ENCODE assay signal across 1 cellular context in the genomic region with DNA sequence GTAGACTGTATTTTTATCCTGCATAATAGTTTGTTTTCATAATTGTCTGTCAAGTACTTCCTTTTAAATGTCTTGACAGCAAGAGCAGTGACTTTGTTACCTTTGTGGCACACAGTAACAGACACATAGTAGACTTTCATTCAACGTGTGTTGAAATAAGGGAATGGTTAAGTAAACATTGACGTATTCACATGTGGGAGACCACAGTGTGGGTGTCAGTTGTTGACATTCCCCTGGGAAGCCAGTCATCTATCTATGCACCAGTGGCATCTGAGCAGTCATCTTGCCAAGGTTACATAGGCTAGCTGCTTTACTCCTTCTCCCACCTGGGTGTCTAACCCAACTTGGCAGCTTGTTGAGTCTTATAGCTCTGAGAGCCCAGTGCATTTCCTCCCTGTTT.
TF ChIP-seq lines count a peak whose summit lies in the region.

No MANE protein-coding gene starts in this region.

TF ChIP-seq in HepG2, 621 proteins besides CTCF, POLR2A, EP300 and RAD21 (continued from another document and continues in another):
- TF ChIP-seq, protein P1, sequence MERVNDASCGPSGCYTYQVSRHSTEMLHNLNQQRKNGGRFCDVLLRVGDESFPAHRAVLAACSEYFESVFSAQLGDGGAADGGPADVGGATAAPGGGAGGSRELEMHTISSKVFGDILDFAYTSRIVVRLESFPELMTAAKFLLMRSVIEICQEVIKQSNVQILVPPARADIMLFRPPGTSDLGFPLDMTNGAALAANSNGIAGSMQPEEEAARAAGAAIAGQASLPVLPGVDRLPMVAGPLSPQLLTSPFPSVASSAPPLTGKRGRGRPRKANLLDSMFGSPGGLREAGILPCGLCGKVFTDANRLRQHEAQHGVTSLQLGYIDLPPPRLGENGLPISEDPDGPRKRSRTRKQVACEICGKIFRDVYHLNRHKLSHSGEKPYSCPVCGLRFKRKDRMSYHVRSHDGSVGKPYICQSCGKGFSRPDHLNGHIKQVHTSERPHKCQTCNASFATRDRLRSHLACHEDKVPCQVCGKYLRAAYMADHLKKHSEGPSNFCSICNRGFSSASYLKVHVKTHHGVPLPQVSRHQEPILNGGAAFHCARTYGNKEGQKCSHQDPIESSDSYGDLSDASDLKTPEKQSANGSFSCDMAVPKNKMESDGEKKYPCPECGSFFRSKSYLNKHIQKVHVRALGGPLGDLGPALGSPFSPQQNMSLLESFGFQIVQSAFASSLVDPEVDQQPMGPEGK (CRISPR knock-in tag; IDR thresholded peaks at IDR 0.05): 0 out of 2 replicates have a peak, but pooled peaks have one; percentile 60
- TF ChIP-seq, protein P2, sequence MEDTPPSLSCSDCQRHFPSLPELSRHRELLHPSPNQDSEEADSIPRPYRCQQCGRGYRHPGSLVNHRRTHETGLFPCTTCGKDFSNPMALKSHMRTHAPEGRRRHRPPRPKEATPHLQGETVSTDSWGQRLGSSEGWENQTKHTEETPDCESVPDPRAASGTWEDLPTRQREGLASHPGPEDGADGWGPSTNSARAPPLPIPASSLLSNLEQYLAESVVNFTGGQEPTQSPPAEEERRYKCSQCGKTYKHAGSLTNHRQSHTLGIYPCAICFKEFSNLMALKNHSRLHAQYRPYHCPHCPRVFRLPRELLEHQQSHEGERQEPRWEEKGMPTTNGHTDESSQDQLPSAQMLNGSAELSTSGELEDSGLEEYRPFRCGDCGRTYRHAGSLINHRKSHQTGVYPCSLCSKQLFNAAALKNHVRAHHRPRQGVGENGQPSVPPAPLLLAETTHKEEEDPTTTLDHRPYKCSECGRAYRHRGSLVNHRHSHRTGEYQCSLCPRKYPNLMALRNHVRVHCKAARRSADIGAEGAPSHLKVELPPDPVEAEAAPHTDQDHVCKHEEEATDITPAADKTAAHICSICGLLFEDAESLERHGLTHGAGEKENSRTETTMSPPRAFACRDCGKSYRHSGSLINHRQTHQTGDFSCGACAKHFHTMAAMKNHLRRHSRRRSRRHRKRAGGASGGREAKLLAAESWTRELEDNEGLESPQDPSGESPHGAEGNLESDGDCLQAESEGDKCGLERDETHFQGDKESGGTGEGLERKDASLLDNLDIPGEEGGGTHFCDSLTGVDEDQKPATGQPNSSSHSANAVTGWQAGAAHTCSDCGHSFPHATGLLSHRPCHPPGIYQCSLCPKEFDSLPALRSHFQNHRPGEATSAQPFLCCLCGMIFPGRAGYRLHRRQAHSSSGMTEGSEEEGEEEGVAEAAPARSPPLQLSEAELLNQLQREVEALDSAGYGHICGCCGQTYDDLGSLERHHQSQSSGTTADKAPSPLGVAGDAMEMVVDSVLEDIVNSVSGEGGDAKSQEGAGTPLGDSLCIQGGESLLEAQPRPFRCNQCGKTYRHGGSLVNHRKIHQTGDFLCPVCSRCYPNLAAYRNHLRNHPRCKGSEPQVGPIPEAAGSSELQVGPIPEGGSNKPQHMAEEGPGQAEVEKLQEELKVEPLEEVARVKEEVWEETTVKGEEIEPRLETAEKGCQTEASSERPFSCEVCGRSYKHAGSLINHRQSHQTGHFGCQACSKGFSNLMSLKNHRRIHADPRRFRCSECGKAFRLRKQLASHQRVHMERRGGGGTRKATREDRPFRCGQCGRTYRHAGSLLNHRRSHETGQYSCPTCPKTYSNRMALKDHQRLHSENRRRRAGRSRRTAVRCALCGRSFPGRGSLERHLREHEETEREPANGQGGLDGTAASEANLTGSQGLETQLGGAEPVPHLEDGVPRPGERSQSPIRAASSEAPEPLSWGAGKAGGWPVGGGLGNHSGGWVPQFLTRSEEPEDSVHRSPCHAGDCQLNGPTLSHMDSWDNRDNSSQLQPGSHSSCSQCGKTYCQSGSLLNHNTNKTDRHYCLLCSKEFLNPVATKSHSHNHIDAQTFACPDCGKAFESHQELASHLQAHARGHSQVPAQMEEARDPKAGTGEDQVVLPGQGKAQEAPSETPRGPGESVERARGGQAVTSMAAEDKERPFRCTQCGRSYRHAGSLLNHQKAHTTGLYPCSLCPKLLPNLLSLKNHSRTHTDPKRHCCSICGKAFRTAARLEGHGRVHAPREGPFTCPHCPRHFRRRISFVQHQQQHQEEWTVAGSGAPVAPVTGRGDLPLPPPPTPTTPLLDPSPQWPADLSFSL (CRISPR knock-in tag; IDR thresholded peaks at IDR 0.05): peak; percentile 42; the same call in 1 of the 2 replicates
- TF ChIP-seq, protein P3, sequence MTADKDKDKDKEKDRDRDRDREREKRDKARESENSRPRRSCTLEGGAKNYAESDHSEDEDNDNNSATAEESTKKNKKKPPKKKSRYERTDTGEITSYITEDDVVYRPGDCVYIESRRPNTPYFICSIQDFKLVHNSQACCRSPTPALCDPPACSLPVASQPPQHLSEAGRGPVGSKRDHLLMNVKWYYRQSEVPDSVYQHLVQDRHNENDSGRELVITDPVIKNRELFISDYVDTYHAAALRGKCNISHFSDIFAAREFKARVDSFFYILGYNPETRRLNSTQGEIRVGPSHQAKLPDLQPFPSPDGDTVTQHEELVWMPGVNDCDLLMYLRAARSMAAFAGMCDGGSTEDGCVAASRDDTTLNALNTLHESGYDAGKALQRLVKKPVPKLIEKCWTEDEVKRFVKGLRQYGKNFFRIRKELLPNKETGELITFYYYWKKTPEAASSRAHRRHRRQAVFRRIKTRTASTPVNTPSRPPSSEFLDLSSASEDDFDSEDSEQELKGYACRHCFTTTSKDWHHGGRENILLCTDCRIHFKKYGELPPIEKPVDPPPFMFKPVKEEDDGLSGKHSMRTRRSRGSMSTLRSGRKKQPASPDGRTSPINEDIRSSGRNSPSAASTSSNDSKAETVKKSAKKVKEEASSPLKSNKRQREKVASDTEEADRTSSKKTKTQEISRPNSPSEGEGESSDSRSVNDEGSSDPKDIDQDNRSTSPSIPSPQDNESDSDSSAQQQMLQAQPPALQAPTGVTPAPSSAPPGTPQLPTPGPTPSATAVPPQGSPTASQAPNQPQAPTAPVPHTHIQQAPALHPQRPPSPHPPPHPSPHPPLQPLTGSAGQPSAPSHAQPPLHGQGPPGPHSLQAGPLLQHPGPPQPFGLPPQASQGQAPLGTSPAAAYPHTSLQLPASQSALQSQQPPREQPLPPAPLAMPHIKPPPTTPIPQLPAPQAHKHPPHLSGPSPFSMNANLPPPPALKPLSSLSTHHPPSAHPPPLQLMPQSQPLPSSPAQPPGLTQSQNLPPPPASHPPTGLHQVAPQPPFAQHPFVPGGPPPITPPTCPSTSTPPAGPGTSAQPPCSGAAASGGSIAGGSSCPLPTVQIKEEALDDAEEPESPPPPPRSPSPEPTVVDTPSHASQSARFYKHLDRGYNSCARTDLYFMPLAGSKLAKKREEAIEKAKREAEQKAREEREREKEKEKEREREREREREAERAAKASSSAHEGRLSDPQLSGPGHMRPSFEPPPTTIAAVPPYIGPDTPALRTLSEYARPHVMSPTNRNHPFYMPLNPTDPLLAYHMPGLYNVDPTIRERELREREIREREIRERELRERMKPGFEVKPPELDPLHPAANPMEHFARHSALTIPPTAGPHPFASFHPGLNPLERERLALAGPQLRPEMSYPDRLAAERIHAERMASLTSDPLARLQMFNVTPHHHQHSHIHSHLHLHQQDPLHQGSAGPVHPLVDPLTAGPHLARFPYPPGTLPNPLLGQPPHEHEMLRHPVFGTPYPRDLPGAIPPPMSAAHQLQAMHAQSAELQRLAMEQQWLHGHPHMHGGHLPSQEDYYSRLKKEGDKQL (CRISPR knock-in tag; IDR thresholded peaks at IDR 0.05; ENCODE audit: low read depth): 0 out of 2 replicates have a peak, but pooled peaks have one; percentile 30
- TF ChIP-seq CREM (IDR thresholded peaks at IDR 0.05) (peak; percentile 71; the same call in 1 of the 2 replicates), CREM (CRISPR knock-in tag; IDR thresholded peaks at IDR 0.05) (no peak), FOXA3 (CRISPR knock-in tag; IDR thresholded peaks at IDR 0.05) (peak; percentile 99), ZNF788 (CRISPR knock-in tag; IDR thresholded peaks at IDR 0.05; ENCODE audit: borderline replicate concordance) (0 out of 2 replicates have a peak, but pooled peaks have one; percentile 41), RXRB (CRISPR knock-in tag; IDR thresholded peaks at IDR 0.05; ENCODE audit: borderline replicate concordance) (peak; percentile 61; the same call in 1 of the 2 replicates), ZNF629 (CRISPR knock-in tag; conservative IDR thresholded peaks at IDR 0.05) (no peak), MYC (CRISPR knock-in tag; IDR thresholded peaks at IDR 0.05; ENCODE audit: borderline replicate concordance) (no peak), FOXJ3 (CRISPR knock-in tag; IDR thresholded peaks at IDR 0.05; ENCODE audit: borderline replicate concordance) (0 out of 2 replicates have a peak, but pooled peaks have one; percentile 42), TEAD3 (CRISPR knock-in tag; optimal IDR thresholded peaks at IDR 0.05; ENCODE audit: borderline replicate concordance) (peak; percentile 97), ZNF556 (CRISPR knock-in tag; IDR thresholded peaks at IDR 0.05; ENCODE audit: borderline replicate concordance) (peak; percentile 57; the same call in 1 of the 2 replicates), BCL6 (CRISPR knock-in tag; IDR thresholded peaks at IDR 0.05) (peak; percentile 85), CREB1 (IDR thresholded peaks at IDR 0.05) (peak; percentile 66), CREB1 (CRISPR knock-in tag; IDR thresholded peaks at IDR 0.05) (peak; percentile 80), ZNF337 (CRISPR knock-in tag; IDR thresholded peaks at IDR 0.05; ENCODE audit: borderline replicate concordance, low read depth) (0 out of 2 replicates have a peak, but pooled peaks have one; percentile 32), CEBPG (CRISPR knock-in tag; IDR thresholded peaks at IDR 0.05) (peak; percentile 84), MXD4 (CRISPR knock-in tag; IDR thresholded peaks at IDR 0.05) (peak; percentile 87; the same call in 1 of the 2 replicates), SALL1 (CRISPR knock-in tag; IDR thresholded peaks at IDR 0.05) (peak; percentile 22; the same call in 1 of the 2 replicates)
- TF ChIP-seq, protein P4, sequence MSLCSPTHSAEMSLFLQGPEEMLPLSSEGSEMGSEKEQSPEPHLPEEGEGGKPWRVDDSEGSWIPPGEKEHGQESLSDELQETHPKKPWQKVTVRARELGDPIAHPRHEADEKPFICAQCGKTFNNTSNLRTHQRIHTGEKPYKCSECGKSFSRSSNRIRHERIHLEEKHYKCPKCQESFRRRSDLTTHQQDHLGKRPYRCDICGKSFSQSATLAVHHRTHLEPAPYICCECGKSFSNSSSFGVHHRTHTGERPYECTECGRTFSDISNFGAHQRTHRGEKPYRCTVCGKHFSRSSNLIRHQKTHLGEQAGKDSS (CRISPR knock-in tag; IDR thresholded peaks at IDR 0.05; ENCODE audit: borderline replicate concordance, low read depth): peak; percentile 28; the same call in 1 of the 2 replicates
- TF ChIP-seq, protein P5, sequence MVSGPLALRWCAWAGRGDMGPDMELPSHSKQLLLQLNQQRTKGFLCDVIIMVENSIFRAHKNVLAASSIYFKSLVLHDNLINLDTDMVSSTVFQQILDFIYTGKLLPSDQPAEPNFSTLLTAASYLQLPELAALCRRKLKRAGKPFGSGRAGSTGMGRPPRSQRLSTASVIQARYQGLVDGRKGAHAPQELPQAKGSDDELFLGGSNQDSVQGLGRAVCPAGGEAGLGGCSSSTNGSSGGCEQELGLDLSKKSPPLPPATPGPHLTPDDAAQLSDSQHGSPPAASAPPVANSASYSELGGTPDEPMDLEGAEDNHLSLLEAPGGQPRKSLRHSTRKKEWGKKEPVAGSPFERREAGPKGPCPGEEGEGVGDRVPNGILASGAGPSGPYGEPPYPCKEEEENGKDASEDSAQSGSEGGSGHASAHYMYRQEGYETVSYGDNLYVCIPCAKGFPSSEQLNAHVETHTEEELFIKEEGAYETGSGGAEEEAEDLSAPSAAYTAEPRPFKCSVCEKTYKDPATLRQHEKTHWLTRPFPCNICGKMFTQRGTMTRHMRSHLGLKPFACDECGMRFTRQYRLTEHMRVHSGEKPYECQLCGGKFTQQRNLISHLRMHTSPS (CRISPR knock-in tag; IDR thresholded peaks at IDR 0.05; ENCODE audit: low read depth): peak; percentile 37; the same call in 1 of the 2 replicates
- TF ChIP-seq, protein P6, sequence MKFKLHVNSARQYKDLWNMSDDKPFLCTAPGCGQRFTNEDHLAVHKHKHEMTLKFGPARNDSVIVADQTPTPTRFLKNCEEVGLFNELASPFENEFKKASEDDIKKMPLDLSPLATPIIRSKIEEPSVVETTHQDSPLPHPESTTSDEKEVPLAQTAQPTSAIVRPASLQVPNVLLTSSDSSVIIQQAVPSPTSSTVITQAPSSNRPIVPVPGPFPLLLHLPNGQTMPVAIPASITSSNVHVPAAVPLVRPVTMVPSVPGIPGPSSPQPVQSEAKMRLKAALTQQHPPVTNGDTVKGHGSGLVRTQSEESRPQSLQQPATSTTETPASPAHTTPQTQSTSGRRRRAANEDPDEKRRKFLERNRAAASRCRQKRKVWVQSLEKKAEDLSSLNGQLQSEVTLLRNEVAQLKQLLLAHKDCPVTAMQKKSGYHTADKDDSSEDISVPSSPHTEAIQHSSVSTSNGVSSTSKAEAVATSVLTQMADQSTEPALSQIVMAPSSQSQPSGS (CRISPR knock-in tag; IDR thresholded peaks at IDR 0.05): peak; percentile 93
- TF ChIP-seq, protein P7, sequence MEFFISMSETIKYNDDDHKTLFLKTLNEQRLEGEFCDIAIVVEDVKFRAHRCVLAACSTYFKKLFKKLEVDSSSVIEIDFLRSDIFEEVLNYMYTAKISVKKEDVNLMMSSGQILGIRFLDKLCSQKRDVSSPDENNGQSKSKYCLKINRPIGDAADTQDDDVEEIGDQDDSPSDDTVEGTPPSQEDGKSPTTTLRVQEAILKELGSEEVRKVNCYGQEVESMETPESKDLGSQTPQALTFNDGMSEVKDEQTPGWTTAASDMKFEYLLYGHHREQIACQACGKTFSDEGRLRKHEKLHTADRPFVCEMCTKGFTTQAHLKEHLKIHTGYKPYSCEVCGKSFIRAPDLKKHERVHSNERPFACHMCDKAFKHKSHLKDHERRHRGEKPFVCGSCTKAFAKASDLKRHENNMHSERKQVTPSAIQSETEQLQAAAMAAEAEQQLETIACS (CRISPR knock-in tag; IDR thresholded peaks at IDR 0.05): no peak
- TF ChIP-seq, protein P8, sequence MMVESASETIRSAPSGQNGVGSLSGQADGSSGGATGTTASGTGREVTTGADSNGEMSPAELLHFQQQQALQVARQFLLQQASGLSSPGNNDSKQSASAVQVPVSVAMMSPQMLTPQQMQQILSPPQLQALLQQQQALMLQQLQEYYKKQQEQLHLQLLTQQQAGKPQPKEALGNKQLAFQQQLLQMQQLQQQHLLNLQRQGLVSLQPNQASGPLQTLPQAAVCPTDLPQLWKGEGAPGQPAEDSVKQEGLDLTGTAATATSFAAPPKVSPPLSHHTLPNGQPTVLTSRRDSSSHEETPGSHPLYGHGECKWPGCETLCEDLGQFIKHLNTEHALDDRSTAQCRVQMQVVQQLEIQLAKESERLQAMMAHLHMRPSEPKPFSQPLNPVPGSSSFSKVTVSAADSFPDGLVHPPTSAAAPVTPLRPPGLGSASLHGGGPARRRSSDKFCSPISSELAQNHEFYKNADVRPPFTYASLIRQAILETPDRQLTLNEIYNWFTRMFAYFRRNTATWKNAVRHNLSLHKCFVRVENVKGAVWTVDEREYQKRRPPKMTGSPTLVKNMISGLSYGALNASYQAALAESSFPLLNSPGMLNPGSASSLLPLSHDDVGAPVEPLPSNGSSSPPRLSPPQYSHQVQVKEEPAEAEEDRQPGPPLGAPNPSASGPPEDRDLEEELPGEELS (CRISPR knock-in tag; IDR thresholded peaks at IDR 0.05): 0 out of 2 replicates have a peak, but pooled peaks have one; percentile 53
